ENCODE assay signal across 8 cellular contexts in the genomic region with DNA sequence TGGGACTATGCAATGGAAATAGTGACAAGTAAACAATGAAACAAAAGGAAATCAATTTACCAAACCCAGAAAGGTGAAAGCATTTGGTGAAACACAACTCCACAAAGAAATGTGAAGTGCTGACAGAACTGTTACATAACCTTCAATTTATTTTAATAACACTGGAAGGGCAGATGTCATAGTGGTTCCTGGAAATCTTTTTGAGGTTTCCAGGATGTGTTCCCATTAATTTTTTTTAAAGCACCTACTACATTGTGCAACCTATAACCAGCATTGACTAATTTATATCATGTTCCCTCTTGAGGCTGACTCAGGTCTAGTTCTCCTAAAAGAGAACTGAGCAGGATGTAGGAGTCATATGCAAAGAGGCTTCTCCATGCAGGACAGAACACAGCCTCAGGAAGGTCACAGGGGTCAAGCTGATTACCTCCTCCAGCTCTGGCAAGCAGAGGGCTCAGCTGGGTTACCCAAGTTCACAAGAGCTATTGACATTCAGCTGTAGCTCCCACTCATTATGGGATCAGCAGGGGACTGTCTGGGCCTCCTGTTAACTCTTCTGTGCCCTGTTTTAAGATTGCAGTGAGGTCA.
DNase-seq lines count a peak whose midpoint lies in the region; ATAC-seq and TF ChIP-seq lines count a peak whose summit lies in the region.

No MANE protein-coding gene starts in this region.

- no peak overlapping the region for H2AFZ ChIP-seq in HCT116 (ENCODE audit: low read depth, low read length, poor library complexity, severe bottlenecking)

- H3K36me3 ChIP-seq in HCT116 (ENCODE audit: control insufficient read depth in 1 of 2, insufficient read depth in 2 of 2, low read length in 2 of 2) (no peaks in the 10 kb centered on the region), esophagus squamous epithelium (no peaks in the 10 kb centered on the region)

- peak overlapping the region; percentile 40 for H3K4me2 ChIP-seq in HCT116 (ENCODE audit: low read length)

- no peaks in the 10 kb centered on the region for H3K9me2 ChIP-seq in HCT116 (ENCODE audit: insufficient read depth)

- H3K4me1 ChIP-seq in HCT116 (ENCODE audit: control insufficient read depth in 1 of 2, insufficient read depth in 2 of 2, low read length in 2 of 2) (peaks cover 0 to 37% of the 10 kb centered on the region in 2 experiments; a peak in 2 of 4 replicates), esophagus squamous epithelium (peaks cover 7 to 52% (median 8%) of the 10 kb centered on the region in 3 donors)

- TF ChIP-seq CTCF in HCT116 (IDR thresholded peaks at IDR 0.05 in 2 of 3, conservative IDR thresholded peaks at IDR 0.05 in 1 of 3; ENCODE audit: borderline replicate concordance in 1 of 3, insufficient read depth in 1 of 3, low read depth in 2 of 3, low read length in 2 of 3) (no peak), esophagus squamous epithelium (IDR thresholded peaks at IDR 0.05) (peak in 1 of 6 experiments; percentile 4)

- H4K20me1 ChIP-seq in HCT116 (ENCODE audit: insufficient read depth), result no peaks in the 10 kb centered on the region

- no peak overlapping the region for H3K9ac ChIP-seq in HCT116 (ENCODE audit: low read length)

- no TSS peak for BruUV-seq in HCT116 (replicated peaks; lab: Mats Ljungman, UMichigan)

- intact Hi-C loops in HCT116 (cut with micrococcal nuclease), result loop anchor here (10.0 kb wide), 2 partner anchors 73 to 347 kb away; no protein-coding TSS in a partner anchor
- intact Hi-C loops in esophagus squamous epithelium (cut with DNase I), result no loop called here

- TF ChIP-seq RAD21 in HCT116 (IDR thresholded peaks at IDR 0.05; ENCODE audit: low read depth), result no peak

- TF ChIP-seq POLR2A in HCT116 (IDR thresholded peaks at IDR 0.05; ENCODE audit: borderline replicate concordance, extremely low read depth, insufficient read depth, insufficient read length) (no peak), esophagus squamous epithelium (IDR thresholded peaks at IDR 0.05) (no peak)

- no peaks in the 10 kb centered on the region for H3K79me2 ChIP-seq in HCT116 (ENCODE audit: insufficient read depth, low read length)

- peak overlapping the region; percentile 22; the same call in 1 of the 2 replicates for H3K27ac ChIP-seq in HCT116 (ENCODE audit: low read depth, low read length)
- H3K27ac ChIP-seq in esophagus squamous epithelium, result peak overlapping the region; percentile 46 to 83 (median 58)

- RAD21 ChIA-PET in HCT116 (lab: Charles Lee; ENCODE audit: low non-redundant PET in 1 of 2, low total read pairs in 2 of 2, uncharacterized antibody in 2 of 2, unreplicated experiment in 2 of 2), result no interaction called here

- no peaks in the 10 kb centered on the region for H3K9me3 ChIP-seq in HCT116 (ENCODE audit: control insufficient read depth in 1 of 2, insufficient read depth in 1 of 2, low read depth in 1 of 2, low read length in 2 of 2)
- H3K9me3 ChIP-seq in esophagus squamous epithelium, result no peaks in the 10 kb centered on the region

- H3K4me3 ChIP-seq in HCT116 (replicated peaks in 1 of 2; ENCODE audit: low read depth in 1 of 2, low read length in 2 of 2), result no peak overlapping the region
- H3K4me3 ChIP-seq in esophagus squamous epithelium, result no peak overlapping the region

- DNase-seq in HCT116 (ENCODE audit: low read depth, low spot score), result peak; percentile 22
- DNase-seq in NCI-H82 treated with DMSO at 0.1 percent for 48 hours (lab: John Stamatoyannopoulos, UW; ENCODE audit: unreplicated experiment), result peak; percentile 91
- DNase-seq in esophagus squamous epithelium (lab: John Stamatoyannopoulos, UW), result no peak
- peak; percentile 95 for DNase-seq in renal cortical epithelial cell (ENCODE audit: low read depth)
- no peak for DNase-seq in activated effector memory CD4-positive, alpha-beta T cell treated with anti-CD3 and anti-CD28 coated beads, Interleukin-2, amount 50 U/mL, for 16 hours
- DNase-seq in activated effector memory CD4-positive, alpha-beta T cell treated with Interleukin-2 at 50 U/mL for 16 hours, result no peak
- DNase-seq in hypothalamus (lab: John Stamatoyannopoulos, UW), result no peak

- H3K27me3 ChIP-seq in HCT116 (ENCODE audit: insufficient read depth, low read length) (no peaks in the 10 kb centered on the region), esophagus squamous epithelium (no peaks in the 10 kb centered on the region)

- CTCF ChIA-PET in HCT116 (lab: Charles Lee), result no interaction called here

- ATAC-seq in HCT116 (peak; percentile 53), GM18868 (IDR thresholded peaks at IDR 0.05; ENCODE audit: unreplicated experiment) (no peak)

- POLR2A ChIA-PET in HCT116 (lab: Charles Lee), result no interaction called here

TF ChIP-seq in HCT116, 20 proteins besides CTCF, POLR2A, EP300 and RAD21:
- peak; percentile 47; the same call in 1 of the 2 replicates for TF ChIP-seq CEBPB (IDR thresholded peaks at IDR 0.05; ENCODE audit: low read depth)
- no peak for TF ChIP-seq JUND (IDR thresholded peaks at IDR 0.05)

Comparison
In these comparisons a context has a peak if more than half of its experiments do, and no peak if none do; other contexts are left out.
1. DNase-seq: peak in HCT116 (single experiment), NCI-H82 treated with DMSO at 0.1 percent for 48 hours (single experiment) and renal cortical epithelial cell (single experiment); none in esophagus squamous epithelium (single experiment), activated effector memory CD4-positive, alpha-beta T cell treated with anti-CD3 and anti-CD28 coated beads, Interleukin-2, amount 50 U/mL, for 16 hours (single experiment), activated effector memory CD4-positive, alpha-beta T cell treated with Interleukin-2 at 50 U/mL for 16 hours (single experiment) and hypothalamus (0 of 51).